Comparison of ENCODE assay signal across 8 cellular contexts in genomic region chr6:13924949-13925881, GRCh38. TPM values are rescaled to one million over a fixed set of nuclear protein-coding genes. Genes with fewer than 3 reads are reported as not detected.
DNase-seq lines count a peak whose midpoint lies in the region; ATAC-seq and TF ChIP-seq lines count a peak whose summit lies in the region.

RNF182 (plus strand) TSS chr6:13924952; CDS start chr6:13977120, 52,168 bp downstream.

- DNase-seq in CD8-positive, alpha-beta memory T cell, result peak in 1 of 5 donors; percentile 20
- peak; percentile 58 for DNase-seq in activated CD4-positive, alpha-beta T cell treated with anti-CD3 and anti-CD28 coated beads for 48 hours
- no peak for DNase-seq in epithelial cell of proximal tubule (ENCODE audit: low read depth)
- DNase-seq in neural progenitor cell (ENCODE audit: low spot score), result peak; percentile 34
- no peak for DNase-seq in NK-92 treated with Interleukin-12 subunit alpha and Interleukin-12 subunit beta, amount 100 ng/mL, for 24 hours (lab: John Stamatoyannopoulos, UW)
- DNase-seq in GF-D8 (lab: John Stamatoyannopoulos, UW), result no peak

- peaks cover 8% of the 10 kb centered on the region for H3K4me1 ChIP-seq in CD8-positive, alpha-beta memory T cell (ENCODE audit: insufficient read depth, low read length)
- H3K4me1 ChIP-seq in neural progenitor cell, result peaks cover 15% of the 10 kb centered on the region

- peak within 1 kb of the TSS; percentile 88 for H2AFZ ChIP-seq in neural progenitor cell (replicated peaks)

- H3F3A ChIP-seq in neural progenitor cell (ENCODE audit: low read depth), result peaks cover 15% of the 10 kb centered on the region

- H3K36me3 Mint-ChIP-seq in CD8-positive, alpha-beta memory T cell, result no peaks in the 10 kb centered on the region
- no peaks in the 10 kb centered on the region for H3K36me3 Mint-ChIP-seq in neural progenitor cell

- H3K9me3 ChIP-seq in CD8-positive, alpha-beta memory T cell (ENCODE audit: low read length), result no peaks in the 10 kb centered on the region
- H3K9me3 ChIP-seq in neural progenitor cell (ENCODE audit: low read depth), result no peaks in the 10 kb centered on the region

- H3K27me3 ChIP-seq in CD8-positive, alpha-beta memory T cell (ENCODE audit: insufficient read depth, low read length, poor library complexity, severe bottlenecking), result peaks cover 40% of the 10 kb centered on the region
- H3K27me3 ChIP-seq in neural progenitor cell, result peaks cover 42% of the 10 kb centered on the region

- H3K4me3 ChIP-seq in CD8-positive, alpha-beta memory T cell (ENCODE audit: low read length), result peak within 1 kb of the TSS; percentile 48
- H3K4me3 ChIP-seq in epithelial cell of proximal tubule (ENCODE audit: low read depth, low read length) (peak within 1 kb of the TSS; percentile 73), neural progenitor cell (peak within 1 kb of the TSS; percentile 80)

- H3K4me1 Mint-ChIP-seq in CD8-positive, alpha-beta memory T cell, result peaks cover 14 to 16% (median 16%) of the 10 kb centered on the region in 3 donors
- H3K4me1 Mint-ChIP-seq in neural progenitor cell, result peaks cover 39% of the 10 kb centered on the region

- H3K27me3 Mint-ChIP-seq in CD8-positive, alpha-beta memory T cell, result peaks cover 53 to 75% of the 10 kb centered on the region in 2 donors
- peaks cover 6% of the 10 kb centered on the region for H3K27me3 Mint-ChIP-seq in neural progenitor cell (ENCODE audit: insufficient read depth, low read depth)

- peaks cover 14% of the 10 kb centered on the region for H4K20me1 ChIP-seq in neural progenitor cell (ENCODE audit: low read depth)

- peaks cover 28% of the 10 kb centered on the region for H3K79me2 ChIP-seq in neural progenitor cell (ENCODE audit: low read depth)

- CTCF ChIA-PET in CD8-positive, alpha-beta memory T cell (lab: Charles Lee), result interaction anchor here (1.0 kb wide), 1 partner anchor 10 kb away, joined by 3 read pairs; no protein-coding TSS in a partner anchor

- peak within 1 kb of the TSS; percentile 49 for H3K27ac ChIP-seq in CD8-positive, alpha-beta memory T cell (ENCODE audit: low read depth, low read length)
- no peak within 1 kb of the TSS for H3K27ac ChIP-seq in neural progenitor cell

- POLR2A ChIA-PET in CD8-positive, alpha-beta memory T cell (lab: Charles Lee), result no interaction called here

- H3K4me3 Mint-ChIP-seq in CD8-positive, alpha-beta memory T cell, result peak within 1 kb of the TSS; percentile 72 to 88 (median 78)
- peak within 1 kb of the TSS; percentile 94 for H3K4me3 Mint-ChIP-seq in neural progenitor cell

- TF ChIP-seq CTCF in epithelial cell of proximal tubule (conservative IDR thresholded peaks at IDR 0.05; ENCODE audit: low read depth, low read length), result no peak
- no peak for TF ChIP-seq CTCF in neural progenitor cell (IDR thresholded peaks at IDR 0.05)

- H3K27ac Mint-ChIP-seq in CD8-positive, alpha-beta memory T cell, result peak within 1 kb of the TSS in 5 of 8 donors; percentile 22 to 66 (median 30)
- peak within 1 kb of the TSS; percentile 94 for H3K27ac Mint-ChIP-seq in neural progenitor cell

- H3K4me2 ChIP-seq in neural progenitor cell, result peak within 1 kb of the TSS; percentile 83

- H3K9ac ChIP-seq in neural progenitor cell, result no peak within 1 kb of the TSS

- H3K9me3 Mint-ChIP-seq in CD8-positive, alpha-beta memory T cell, result peaks cover 0 to 13% (median 0%) of the 10 kb centered on the region in 5 donors
- no peaks in the 10 kb centered on the region for H3K9me3 Mint-ChIP-seq in neural progenitor cell

- H3K36me3 ChIP-seq in CD8-positive, alpha-beta memory T cell (ENCODE audit: insufficient read depth, low read length), result no peaks in the 10 kb centered on the region
- H3K36me3 ChIP-seq in neural progenitor cell, result no peaks in the 10 kb centered on the region

- ATAC-seq in HG02798 (IDR thresholded peaks at IDR 0.05; ENCODE audit: poor library complexity, unreplicated experiment) (peak; percentile 49), HG03342 (IDR thresholded peaks at IDR 0.05; ENCODE audit: unreplicated experiment) (no peak)

RNA-seq across cellular contexts. Expression of gene RNF182, which starts in this region (rescaled TPM):
- total RNA-seq in CD8-positive, alpha-beta memory T cell, result not detected
- not detected for polyA plus RNA-seq in CD8-positive, alpha-beta memory T cell
- total RNA-seq in epithelial cell of proximal tubule (15.6 and 19.1 TPM in 2 replicates), neural progenitor cell (ENCODE audit: low replicate concordance) (10.3 and 15.3 TPM in 2 replicates)

Comparison
In these comparisons a context has a peak if more than half of its experiments do, and no peak if none do; other contexts are left out.
1. RNA of gene RNF182 (total RNA-seq): 15.6 to 19.1 TPM in epithelial cell of proximal tubule and 10.3 to 15.3 TPM in neural progenitor cell; not detected in CD8-positive, alpha-beta memory T cell; every median in the first group is over 10 times any median in the second.
2. DNase-seq: peak in activated CD4-positive, alpha-beta T cell treated with anti-CD3 and anti-CD28 coated beads for 48 hours (single experiment) and neural progenitor cell (single experiment); none in epithelial cell of proximal tubule (single experiment), NK-92 treated with Interleukin-12 subunit alpha and Interleukin-12 subunit beta, amount 100 ng/mL, for 24 hours (single experiment) and GF-D8 (single experiment).
3. Peak in every context shown above with its lines, with median percentiles within 50 percentile points of each other: H3K4me3 ChIP-seq.